ENCODE assay signal across 1 cellular context in genomic region chr20:408843-409696, GRCh38.
A peak's percentile ranks its signal among the peaks of the same experiment; 100 is the strongest.
TF ChIP-seq lines count a peak whose summit lies in the region.

No MANE protein-coding gene starts in this region.

TF ChIP-seq in HepG2, 621 proteins besides CTCF, POLR2A, EP300 and RAD21 (continued from another document and continues in another):
- TF ChIP-seq REST (IDR thresholded peaks at IDR 0.05; ENCODE audit: borderline replicate concordance in 1 of 2, low read depth in 1 of 2, low read length in 2 of 2): no peak
- TF ChIP-seq TRAFD1 (CRISPR knock-in tag; IDR thresholded peaks at IDR 0.05; ENCODE audit: borderline replicate concordance): no peak; the same call in none of the 2 replicates
- no peak for TF ChIP-seq SATB2 (CRISPR knock-in tag; IDR thresholded peaks at IDR 0.05)
- no peak; the same call in 1 of the 2 replicates for TF ChIP-seq SAP130 (CRISPR knock-in tag; IDR thresholded peaks at IDR 0.05; ENCODE audit: low read depth)
- no peak for TF ChIP-seq JUND (CRISPR knock-in tag; IDR thresholded peaks at IDR 0.05)
- peak; percentile 48 for TF ChIP-seq UBTF (CRISPR knock-in tag; IDR thresholded peaks at IDR 0.05)
- no peak for TF ChIP-seq ZNF367 (CRISPR knock-in tag; IDR thresholded peaks at IDR 0.05; ENCODE audit: borderline replicate concordance)
- TF ChIP-seq KAT7 (CRISPR knock-in tag; IDR thresholded peaks at IDR 0.05; ENCODE audit: borderline replicate concordance): peak; percentile 46; the same call in 1 of the 2 replicates
- peak; percentile 37; the same call in 1 of the 2 replicates for TF ChIP-seq DDIT3 (CRISPR knock-in tag; IDR thresholded peaks at IDR 0.05)
- no peak for TF ChIP-seq FOXP1 (IDR thresholded peaks at IDR 0.05)
- TF ChIP-seq FOXP1 (CRISPR knock-in tag; IDR thresholded peaks at IDR 0.05): no peak
- no peak for TF ChIP-seq MBD4 (IDR thresholded peaks at IDR 0.05; ENCODE audit: borderline replicate concordance, low read length)
- TF ChIP-seq ZNF3 (CRISPR knock-in tag; IDR thresholded peaks at IDR 0.05): no peak
- 0 out of 2 replicates have a peak, but pooled peaks have one; percentile 74 for TF ChIP-seq ZNF678 (CRISPR knock-in tag; IDR thresholded peaks at IDR 0.05)
- 0 out of 2 replicates have a peak, but pooled peaks have one; percentile 51 for TF ChIP-seq ZSCAN5A (CRISPR knock-in tag; IDR thresholded peaks at IDR 0.05; ENCODE audit: borderline replicate concordance)
- TF ChIP-seq ZNF251 (CRISPR knock-in tag; IDR thresholded peaks at IDR 0.05): peak; percentile 89; the same call in 1 of the 2 replicates
- no peak for TF ChIP-seq GPN1 (CRISPR knock-in tag; IDR thresholded peaks at IDR 0.05; ENCODE audit: borderline replicate concordance)
- no peak for TF ChIP-seq ZNF639 (CRISPR knock-in tag; conservative IDR thresholded peaks at IDR 0.05)
- TF ChIP-seq SRF (IDR thresholded peaks at IDR 0.05; ENCODE audit: low read depth, low read length): no peak
- TF ChIP-seq BCLAF1 (IDR thresholded peaks at IDR 0.05): no peak
- TF ChIP-seq ZNF451 (CRISPR knock-in tag; IDR thresholded peaks at IDR 0.05): no peak
- TF ChIP-seq ZNF17 (CRISPR knock-in tag; IDR thresholded peaks at IDR 0.05): no peak
- TF ChIP-seq THAP9 (CRISPR knock-in tag; IDR thresholded peaks at IDR 0.05; ENCODE audit: borderline replicate concordance): peak; percentile 27; the same call in 1 of the 2 replicates
- no peak for TF ChIP-seq RNF219 (CRISPR knock-in tag; IDR thresholded peaks at IDR 0.05)
- TF ChIP-seq MLLT10 (CRISPR knock-in tag; IDR thresholded peaks at IDR 0.05): no peak
- no peak for TF ChIP-seq POGZ (CRISPR knock-in tag; IDR thresholded peaks at IDR 0.05)
- no peak for TF ChIP-seq KLF16 (CRISPR knock-in tag; IDR thresholded peaks at IDR 0.05)
- TF ChIP-seq ZNF557 (CRISPR knock-in tag; IDR thresholded peaks at IDR 0.05): 0 out of 2 replicates have a peak, but pooled peaks have one; percentile 78
- TF ChIP-seq CSRNP2 (CRISPR knock-in tag; conservative IDR thresholded peaks at IDR 0.05; ENCODE audit: low read depth): no peak
- peak; percentile 19 for TF ChIP-seq RXRB (CRISPR knock-in tag; IDR thresholded peaks at IDR 0.05; ENCODE audit: borderline replicate concordance)
- TF ChIP-seq MEF2D (CRISPR knock-in tag; IDR thresholded peaks at IDR 0.05): peak; percentile 10; the same call in 1 of the 2 replicates
- TF ChIP-seq ZFP36L2 (CRISPR knock-in tag; IDR thresholded peaks at IDR 0.05): no peak
- peak; percentile 40; the same call in 1 of the 2 replicates for TF ChIP-seq ZBTB46 (CRISPR knock-in tag; IDR thresholded peaks at IDR 0.05; ENCODE audit: borderline replicate concordance)
- no peak for TF ChIP-seq TBX3 (IDR thresholded peaks at IDR 0.05; ENCODE audit: borderline replicate concordance)
